In the genomic region with DNA sequence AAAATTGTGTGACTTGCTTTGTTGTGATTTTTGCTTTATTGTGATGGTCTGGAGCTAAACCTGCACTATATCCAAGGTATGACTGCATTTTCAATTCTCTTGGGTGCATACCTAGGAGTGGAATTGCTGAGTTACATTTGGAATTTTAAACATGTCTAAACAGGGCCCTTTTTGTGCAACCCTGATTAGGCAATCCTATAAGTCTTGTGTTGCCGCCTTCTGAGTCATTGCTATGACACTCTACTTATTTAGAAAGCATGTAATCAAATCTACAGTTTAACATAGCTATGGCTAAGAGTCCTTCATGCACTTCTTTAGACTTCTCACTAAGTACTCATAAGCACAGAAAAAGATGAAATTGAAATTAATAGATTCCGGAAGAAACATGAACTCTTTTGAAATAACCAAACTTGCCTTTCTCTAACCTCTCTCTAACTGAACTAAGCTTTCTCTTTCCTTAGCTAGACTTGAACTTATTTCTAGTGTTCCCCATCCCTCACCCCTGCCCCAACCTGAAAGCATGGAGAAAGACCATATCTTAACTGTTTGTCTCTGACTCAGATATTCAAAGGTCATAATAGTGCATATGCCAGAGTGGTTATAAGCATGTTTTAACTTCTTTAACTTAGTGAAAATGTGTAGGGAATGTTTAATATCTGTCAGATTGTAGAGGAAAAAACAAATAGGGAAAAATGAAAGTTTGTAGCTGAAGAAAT, we compare ENCODE assay signal across 14 cellular contexts.
A peak's percentile ranks its signal among the peaks of the same experiment; 100 is the strongest.
DNase-seq lines count a peak whose midpoint lies in the region; ATAC-seq lines count a peak whose summit lies in the region.
"Had no signal": no experiment of that assay in that cellular context is flagged by ENCODE, and none has a peak within 500 bp of the region (broad histone marks: within the 10 kb centered on the region; RNA-seq: fewer than 3 reads in every experiment).

No MANE protein-coding gene starts in this region.

- H2BK5ac ChIP-seq in trophoblast cell (ENCODE audit: low read depth, low read length, poor library complexity) = no peak overlapping the region

- H3K23ac ChIP-seq in trophoblast cell (ENCODE audit: low read length) = no peak overlapping the region

- H3K9ac ChIP-seq in trophoblast cell (ENCODE audit: low read length) = no peak overlapping the region

- no peak overlapping the region for H2AFZ ChIP-seq in trophoblast cell (ENCODE audit: insufficient read depth, low read length, poor library complexity)

- no peak overlapping the region for H3K14ac ChIP-seq in trophoblast cell (ENCODE audit: low read length)

- H3K79me1 ChIP-seq in trophoblast cell (ENCODE audit: low read length) = peaks cover 7% of the 10 kb centered on the region

- H3K36me3 ChIP-seq in trophoblast cell (ENCODE audit: control insufficient read depth in 1 of 2, insufficient read depth in 2 of 2, low read length in 2 of 2) = no peaks in the 10 kb centered on the region
- H3K36me3 ChIP-seq: MG63 had no signal

- H4K8ac ChIP-seq in trophoblast cell (ENCODE audit: low read depth, low read length) = no peak overlapping the region

- H3K4me1 ChIP-seq in trophoblast cell (ENCODE audit: control insufficient read depth in 1 of 2, insufficient read depth in 2 of 2, low read length in 2 of 2) = peaks cover 0 to 2% of the 10 kb centered on the region in 2 experiments

- no peak overlapping the region for H4K12ac ChIP-seq in trophoblast cell (ENCODE audit: low read depth, low read length)

- H3K27ac ChIP-seq in epithelial cell of prostate (peak overlapping the region; percentile 79), trophoblast cell (ENCODE audit: low read depth, low read length) (peak overlapping the region; percentile 66)

- no peaks in the 10 kb centered on the region for H3K27me3 ChIP-seq in trophoblast cell (ENCODE audit: insufficient read depth, low read length)
- H3K27me3 ChIP-seq: MG63 had no signal

- no peak overlapping the region for H3K4ac ChIP-seq in trophoblast cell (ENCODE audit: low read depth, low read length)

- H3K18ac ChIP-seq in trophoblast cell (ENCODE audit: low read length) = no peak overlapping the region

- H2BK12ac ChIP-seq in trophoblast cell (ENCODE audit: low read length) = no peak overlapping the region

- no peak overlapping the region for H4K91ac ChIP-seq in trophoblast cell (ENCODE audit: low read depth, low read length)

- H3K79me2 ChIP-seq in trophoblast cell (ENCODE audit: control insufficient read depth, insufficient read depth, low read length, poor library complexity) = peaks cover 2% of the 10 kb centered on the region

- peak; percentile 88 for DNase-seq in ELR (ENCODE audit: low read depth)
- peak; percentile 92 for DNase-seq in NCI-H226
- DNase-seq in epithelial cell of prostate (ENCODE audit: low read depth, low spot score) = peak; percentile 89
- DNase-seq in trophoblast cell = peak; percentile 78 to 98
- no peak for DNase-seq in activated CD4-positive, alpha-beta T cell treated with anti-CD3 and anti-CD28 coated beads, Interleukin-2, amount 50 U/mL, for 48 hours
- no peak for DNase-seq in HT-29 (ENCODE audit: low spot score)
- no peak for DNase-seq in NCI-H748 treated with DMSO at 0.1 percent for 48 hours (lab: John Stamatoyannopoulos, UW)
- DNase-seq: activated CD4-positive, CD25-positive, alpha-beta regulatory T cell treated with anti-CD3 and anti-CD28 coated beads, Interleukin-2, amount 50 U/mL, for 72 hours; DMS 273 treated with DMSO at 0.1 percent for 48 hours; MG63; NCI-H510A; posterior cingulate gyrus; stimulated activated CD4-positive, alpha-beta T cell treated with anti-CD3 and anti-CD28 coated beads, Interleukin-4, amount 100 ng/mL, for 4 hours had no signal

- no peak overlapping the region for H2AK5ac ChIP-seq in trophoblast cell (ENCODE audit: low read length)

- no peak for ATAC-seq in GM21717 (IDR thresholded peaks at IDR 0.05; ENCODE audit: unreplicated experiment)

- no peaks in the 10 kb centered on the region for H3K9me3 ChIP-seq in trophoblast cell (ENCODE audit: insufficient read depth, low read depth, low read length)
- H3K9me3 ChIP-seq: MG63 had no signal

- no peak overlapping the region for H3K4me3 ChIP-seq in trophoblast cell (ENCODE audit: low read depth, low read length)
- H3K4me3 ChIP-seq: MG63 had no signal

- H3K4me2 ChIP-seq in trophoblast cell (ENCODE audit: low read length) = no peak overlapping the region

- H2BK120ac ChIP-seq in trophoblast cell (ENCODE audit: insufficient read depth, low read length, poor library complexity) = peak overlapping the region; percentile 43

- no CpG with 5 or more reads among the region's 2 CpGs for WGBS in trophoblast cell (ENCODE audit: extremely low coverage, insufficient coverage, insufficient read length)

Comparison
In these comparisons a context has a peak if more than half of its experiments do, and no peak if none do; other contexts are left out.
1. DNase-seq: peak in ELR (single experiment), NCI-H226 (single experiment), epithelial cell of prostate (single experiment) and trophoblast cell (2 of 2); none in activated CD4-positive, alpha-beta T cell treated with anti-CD3 and anti-CD28 coated beads, Interleukin-2, amount 50 U/mL, for 48 hours (0 of 2), HT-29 (single experiment) and NCI-H748 treated with DMSO at 0.1 percent for 48 hours (single experiment).